ENCODE assay signal across 14 cellular contexts in genomic region chr15:80073197-80073596, GRCh38. TPM values are rescaled to one million over a fixed set of nuclear protein-coding genes. Genes with fewer than 3 reads are reported as not detected.
DNase-seq lines count a peak whose midpoint lies in the region; ATAC-seq, FAIRE-seq and TF ChIP-seq lines count a peak whose summit lies in the region.
"Had no signal": no experiment of that assay in that cellular context is flagged by ENCODE, and none has a peak within 500 bp of the region (broad histone marks: within the 10 kb centered on the region; RNA-seq: fewer than 3 reads in every experiment).

No MANE protein-coding gene starts in this region.

- CTCF ChIA-PET in K562 (lab: Yijun Ruan, JAX; ENCODE audit: low intra/inter-chr PET ratio) = no interaction called here
- CTCF ChIA-PET in RWPE1 (lab: Yijun Ruan, JAX) = interaction anchor here (0.6 to 2.0 kb wide), 2 partner anchors 100 to 106 kb away, joined by 3 to 7 read pairs; no protein-coding TSS in a partner anchor

- in situ Hi-C loops in K562 (cut with MboI) = no loop called here

- FAIRE-seq in K562 (lab: Jason Lieb, UNC) = no peak
- FAIRE-seq in frontal cortex (lab: Jason Lieb, UNC) = no peak

- intact Hi-C loops in K562 (cut with micrococcal nuclease) (no loop called here), testis (cut with DNase I; ENCODE audit: low total_unique reads) (no loop called here)

- TF ChIP-seq POLR2A in K562 (conservative IDR thresholded peaks at IDR 0.05) = no peak
- TF ChIP-seq POLR2A in testis (IDR thresholded peaks at IDR 0.05) = no peak

- TF ChIP-seq CTCF in BE2C (IDR thresholded peaks at IDR 0.05; ENCODE audit: low read depth, low read length) (no peak), K562 (IDR thresholded peaks at IDR 0.05 in 2 of 3, conservative IDR thresholded peaks at IDR 0.05 in 1 of 3; ENCODE audit: insufficient read depth in 2 of 3, low read depth in 1 of 3, low read length in 3 of 3) (no peak), RWPE1 (conservative IDR thresholded peaks at IDR 0.05; ENCODE audit: low read depth) (no peak), testis (IDR thresholded peaks at IDR 0.05) (no peak)

- no TSS peak for BruUV-seq in K562 (replicated peaks; lab: Mats Ljungman, UMichigan)

- ATAC-seq in K562 (no peak), GM19351 (IDR thresholded peaks at IDR 0.05; ENCODE audit: unreplicated experiment) (no peak)

- TF ChIP-seq RAD21 in K562 (CRISPR knock-in tag; conservative IDR thresholded peaks at IDR 0.05 in 1 of 2, IDR thresholded peaks at IDR 0.05 in 1 of 2) = no peak

- peaks cover 98% of the 10 kb centered on the region for H3K79me2 ChIP-seq in K562 (ENCODE audit: control insufficient read depth, insufficient read depth, low read length)

- H3K27me3 ChIP-seq in BE2C (no peaks in the 10 kb centered on the region), HUES64 (ENCODE audit: insufficient read depth, low read length) (no peaks in the 10 kb centered on the region), K562 (ENCODE audit: control insufficient read depth in 2 of 2, insufficient read depth in 2 of 2, low read length in 2 of 2) (no peaks in the 10 kb centered on the region), muscle layer of duodenum (ENCODE audit: low read depth, low read length) (no peaks in the 10 kb centered on the region), testis (no peaks in the 10 kb centered on the region)
- H3K27me3 ChIP-seq: upper lobe of left lung had no signal

- no peaks in the 10 kb centered on the region for H4K20me1 ChIP-seq in K562 (replicated peaks; ENCODE audit: control insufficient read depth, insufficient read depth, low read length)

- POLR2A ChIA-PET in K562 (lab: Yijun Ruan, JAX) (interaction anchor here (1.2 to 4.2 kb wide), 4 partner anchors 10 to 14 kb away, joined by 3 to 27 read pairs (median 12); partner anchors contain the start of gene ZFAND6), RWPE1 (lab: Yijun Ruan, JAX; ENCODE audit: low non-redundant PET) (no interaction called here)

- no peak overlapping the region for H3K9ac ChIP-seq in HUES64 (ENCODE audit: low read depth, low read length)
- peak overlapping the region in 1 of 2 experiments; percentile 63; a peak in 2 of 4 replicates for H3K9ac ChIP-seq in K562 (ENCODE audit: insufficient read depth in 1 of 2, low read depth in 2 of 2, low read length in 2 of 2)

- 100% methylated on average over 1 of the region's 3 CpGs for WGBS in HUES64
- WGBS in K562 (ENCODE audit: insufficient coverage, low coverage, missing lambda C conversion rate) = 19% methylated on average over 3 of the region's 3 CpGs
- 43 to 46% methylated on average over 3 of the region's 3 CpGs for WGBS in testis, 2 donors

- no peaks in the 10 kb centered on the region for H3K9me1 ChIP-seq in K562 (ENCODE audit: control insufficient read depth, insufficient read depth, low read length)

- H3K9me3 ChIP-seq in BE2C = no peaks in the 10 kb centered on the region
- no peaks in the 10 kb centered on the region for H3K9me3 ChIP-seq in HUES64 (ENCODE audit: insufficient read depth, low read depth, low read length)
- no peaks in the 10 kb centered on the region for H3K9me3 ChIP-seq in K562 (replicated peaks; ENCODE audit: control insufficient read depth, insufficient read depth, low read depth, low read length)
- no peaks in the 10 kb centered on the region for H3K9me3 ChIP-seq in muscle layer of duodenum (ENCODE audit: control insufficient read depth in 1 of 2, low read length in 2 of 2)
- H3K9me3 ChIP-seq in testis = no peaks in the 10 kb centered on the region
- H3K9me3 ChIP-seq: mucosa of descending colon, upper lobe of left lung had no signal

- H3K27ac ChIP-seq in HUES64 (ENCODE audit: low read depth, low read length) (no peak overlapping the region), K562 (ENCODE audit: extremely low read depth, low read depth, low read length) (no peak overlapping the region), muscle layer of duodenum (ENCODE audit: low read length) (no peak overlapping the region), RWPE1 (no peak overlapping the region), testis (peak overlapping the region in 1 of 2 donors; percentile 42)

- no peak for TF ChIP-seq EP300 in K562 (IDR thresholded peaks at IDR 0.05; ENCODE audit: low read length)

- DNase-seq in BE2C (no peak), K562 (ENCODE audit: extremely low read depth in 1 of 4, low spot score in 3 of 4) (no peak), RWPE1 (ENCODE audit: low spot score) (no peak), testis (no peak), frontal cortex (ENCODE audit: low spot score in 2 of 2) (no peak)
- DNase-seq: activated naive CD4-positive, alpha-beta T cell treated with anti-CD3 and anti-CD28 coated beads, Interleukin-2, amount 50 U/mL, for 16 hours; foreskin melanocyte; mucosa of descending colon; NCI-H2227 treated with DMSO at 0.1 percent for 48 hours; stimulated activated CD4-positive, alpha-beta T cell treated with anti-CD3 and anti-CD28 coated beads, Interleukin-4, amount 100 ng/mL, for 4 hours; upper lobe of left lung had no signal

- H3K36me3 ChIP-seq in BE2C = no peaks in the 10 kb centered on the region
- H3K36me3 ChIP-seq in HUES64 (ENCODE audit: insufficient read depth, low read length) = no peaks in the 10 kb centered on the region
- peaks cover 8% of the 10 kb centered on the region; the same call in 2 of the 3 replicates for H3K36me3 ChIP-seq in K562 (ENCODE audit: control insufficient read depth, insufficient read depth, low read length)
- no peaks in the 10 kb centered on the region for H3K36me3 ChIP-seq in muscle layer of duodenum (ENCODE audit: control insufficient read depth in 1 of 2, insufficient read depth in 2 of 2, low read length in 2 of 2)
- H3K36me3 ChIP-seq in testis (ENCODE audit: low read depth, missing control alignments) = no peaks in the 10 kb centered on the region
- H3K36me3 ChIP-seq: upper lobe of left lung had no signal

- no peak overlapping the region for H3K4me2 ChIP-seq in K562 (ENCODE audit: insufficient read depth, low read length)

- H3K4me3 ChIP-seq in BE2C (ENCODE audit: low read depth, low read length) (peak overlapping the region; percentile 71), HUES64 (ENCODE audit: low read length) (peak overlapping the region; percentile 61), K562 (peak overlapping the region; percentile 42; the same call in 1 of the 2 replicates), muscle layer of duodenum (ENCODE audit: low read depth in 1 of 2, low read length in 2 of 2) (peak overlapping the region; percentile 5 to 46), testis (no peak overlapping the region)
- H3K4me3 ChIP-seq: mucosa of descending colon had no signal

- no peaks in the 10 kb centered on the region for H3K4me1 ChIP-seq in BE2C
- peaks cover 73% of the 10 kb centered on the region for H3K4me1 ChIP-seq in HUES64 (ENCODE audit: insufficient read depth, low read length)
- H3K4me1 ChIP-seq in K562 (replicated peaks in 1 of 2; ENCODE audit: control insufficient read depth in 2 of 2, insufficient read depth in 2 of 2, low read length in 2 of 2) = peaks cover 8 to 15% of the 10 kb centered on the region in 2 experiments; a peak in 4 of 5 replicates
- H3K4me1 ChIP-seq in muscle layer of duodenum (ENCODE audit: control insufficient read depth in 1 of 2, insufficient read depth in 2 of 2, low read length in 2 of 2) = peaks cover 4 to 31% of the 10 kb centered on the region in 2 donors
- H3K4me1 ChIP-seq in testis = peaks cover 4% of the 10 kb centered on the region

- H2AFZ ChIP-seq in K562 (ENCODE audit: low read depth, low read length) = no peak overlapping the region

TF ChIP-seq in K562, 482 proteins besides CTCF, POLR2A, EP300 and RAD21:
- TF ChIP-seq HIVEP1 (CRISPR knock-in tag; IDR thresholded peaks at IDR 0.05) = no peak
- no peak for TF ChIP-seq ZNF436 (CRISPR knock-in tag; IDR thresholded peaks at IDR 0.05)
- peak; percentile 36 for TF ChIP-seq CEBPB (tag; IDR thresholded peaks at IDR 0.05)
- TF ChIP-seq ATF7 (IDR thresholded peaks at IDR 0.05) = peak; percentile 72; the same call in 1 of the 2 replicates
- TF ChIP-seq, protein P1, sequence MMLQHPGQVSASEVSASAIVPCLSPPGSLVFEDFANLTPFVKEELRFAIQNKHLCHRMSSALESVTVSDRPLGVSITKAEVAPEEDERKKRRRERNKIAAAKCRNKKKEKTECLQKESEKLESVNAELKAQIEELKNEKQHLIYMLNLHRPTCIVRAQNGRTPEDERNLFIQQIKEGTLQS (IDR thresholded peaks at IDR 0.05) = peak; percentile 59
- TF ChIP-seq, protein P1 (CRISPR knock-in tag; conservative IDR thresholded peaks at IDR 0.05) = no peak
- peak; percentile 55; the same call in 1 of the 2 replicates for TF ChIP-seq ZNF316 (IDR thresholded peaks at IDR 0.05)

RNA-seq across cellular contexts. Expression of gene ZFAND6, which starts 13.7 kb away (rescaled TPM):
- polyA plus RNA-seq in BE2C (2012; ENCODE audit: insufficient read depth, insufficient read length, low read depth) = 63.8 TPM
- polyA plus RNA-seq in HUES64 (2013, experiment 1 of 2) = 126 TPM
- polyA plus RNA-seq in HUES64 (2013, experiment 2 of 2) = 136 TPM
- 51.9 and 140 TPM in 2 replicates for total RNA-seq in K562 (2011; cell fraction: chromatin; rRNA removed; ENCODE audit: low replicate concordance)
- total RNA-seq in K562 (2011; cell fraction: nucleolus; rRNA removed) = 35.2 and 52.0 TPM in 2 replicates
- 123 and 192 TPM in 2 replicates for total RNA-seq in K562 (2011; cell fraction: nucleoplasm; rRNA removed)
- 99.5 and 142 TPM in 2 replicates for total RNA-seq in K562 (2014; rRNA removed)
- 88.7 and 105 TPM in 2 replicates for total RNA-seq in K562 (2014; rRNA removed; fragmentation: Illumina TruSeq; extraction: Trizol)
- total RNA-seq in K562 (2015; rRNA removed; fragmentation: Illumina TruSeq; extraction: Trizol) = 90.3 TPM in 2 replicates
- total RNA-seq in K562 (2021) = 53.9 and 58.7 TPM in 2 replicates
- polyA plus RNA-seq in K562 (2011; rRNA removed) = 206 and 207 TPM in 2 replicates
- polyA plus RNA-seq in K562 (2011; cell fraction: cytosol; rRNA removed) = 120 and 168 TPM in 2 replicates
- 64.7 and 97.9 TPM in 2 replicates for polyA plus RNA-seq in K562 (2011; cell fraction: nucleus; rRNA removed)
- 64.3 and 76.6 TPM in 2 replicates for polyA plus RNA-seq in K562 (2012)
- 86.1 and 92.2 TPM in 2 replicates for polyA plus RNA-seq in K562 (2014; fragmentation: Illumina TruSeq; extraction: Trizol)
- 10 to 100 TPM; 82.1 to 93.8 TPM for polyA plus RNA-seq in K562 (2014; fragmentation: Nextera tagmentation; extraction: Ambion mirVana)
- 88.9 and 113 TPM in 2 replicates for polyA plus RNA-seq in K562 (2014; rRNA removed)
- 145 and 181 TPM in 2 replicates for polyA minus RNA-seq in K562 (2011; rRNA and poly(A)+ RNA removed)
- 69.8 and 79.2 TPM in 2 replicates for polyA minus RNA-seq in K562 (2011; cell fraction: cytosol; rRNA and poly(A)+ RNA removed)
- 39.3 and 63.2 TPM in 2 replicates for polyA minus RNA-seq in K562 (2011; cell fraction: nucleus; rRNA and poly(A)+ RNA removed)
- total RNA-seq in testis = 100 to 1,000 TPM; 220 to 255 TPM
- 251 TPM for polyA plus RNA-seq in testis (ENCODE audit: insufficient read depth, low read depth, low replicate concordance)
- 151 TPM for total RNA-seq in frontal cortex

Comparison
In these comparisons a context has a peak if more than half of its experiments do, and no peak if none do; other contexts are left out.
1. H3K4me3 ChIP-seq: peak in BE2C (single experiment), HUES64 (single experiment), K562 (single experiment) and muscle layer of duodenum (2 of 2); none in testis (0 of 2).